In the genomic region with DNA sequence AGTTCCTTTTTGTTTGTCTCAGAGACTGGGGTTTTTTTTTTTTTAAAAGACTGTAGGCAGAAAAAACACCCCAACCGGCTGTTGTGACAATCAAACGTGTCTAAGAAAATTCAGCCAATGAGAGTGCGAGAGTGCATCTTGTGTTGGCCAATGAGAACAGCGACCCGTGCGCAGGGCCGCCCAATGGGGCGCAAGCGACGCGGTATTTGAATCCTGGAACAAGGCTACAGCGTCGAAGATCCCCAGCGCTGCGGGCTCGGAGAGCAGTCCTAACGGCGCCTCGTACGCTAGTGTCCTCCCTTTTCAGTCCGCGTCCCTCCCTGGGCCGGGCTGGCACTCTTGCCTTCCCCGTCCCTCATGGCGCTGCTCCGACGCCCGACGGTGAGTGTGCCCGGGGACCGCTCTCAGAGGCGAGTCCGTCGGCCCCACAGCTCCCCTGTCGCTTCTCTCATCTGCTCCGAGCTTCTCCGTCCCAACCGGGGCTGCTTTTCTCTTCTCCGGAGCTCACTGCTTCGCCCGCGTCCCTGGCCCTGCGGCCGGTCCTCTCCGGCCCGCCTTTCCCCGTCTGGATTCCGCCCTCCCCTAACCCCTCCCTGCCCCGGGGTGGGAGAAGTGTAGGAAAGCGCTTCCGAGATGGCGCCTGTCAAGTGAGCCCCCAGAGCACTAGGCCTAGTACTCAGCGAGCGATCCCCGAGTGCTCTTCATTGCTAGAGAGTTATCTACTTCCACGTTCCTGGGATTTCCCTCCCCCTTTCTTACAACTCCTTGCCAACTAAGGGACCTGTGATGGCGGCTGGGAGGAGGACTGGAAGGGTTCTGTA, we compare ENCODE assay signal across 8 cellular contexts. TPM values are rescaled to one million over a fixed set of nuclear protein-coding genes. Genes with fewer than 3 reads are reported as not detected.
A peak's percentile ranks its signal among the peaks of the same experiment; 100 is the strongest.
DNase-seq lines count a peak whose midpoint lies in the region; ATAC-seq and TF ChIP-seq lines count a peak whose summit lies in the region.

CCNB2 (plus strand) TSS at position 235 of the 821 bp plus-strand sequence; CDS start at position 358, 123 bp downstream.

- TF ChIP-seq POLR2A in GM10847 (IDR thresholded peaks at IDR 0.05; ENCODE audit: extremely low read depth, insufficient read length) = peak; percentile 78

- ATAC-seq in HG02642 (IDR thresholded peaks at IDR 0.05; ENCODE audit: poor library complexity, unreplicated experiment) = peak; percentile 99

- H3K36me3 ChIP-seq in osteoblast (ENCODE audit: insufficient read depth, low read length) (peaks cover 10% of the 10 kb centered on the region), thymus (ENCODE audit: control insufficient read depth, insufficient read depth) (peaks cover 7% of the 10 kb centered on the region)

- no peak for TF ChIP-seq CTCF in osteoblast (IDR thresholded peaks at IDR 0.05; ENCODE audit: extremely low read depth, low read depth, low read length)

- peaks cover 10% of the 10 kb centered on the region for H3K4me1 ChIP-seq in osteoblast (ENCODE audit: insufficient read depth, low read length)
- peaks cover 4% of the 10 kb centered on the region for H3K4me1 ChIP-seq in thymus (ENCODE audit: control insufficient read depth, insufficient read depth, low read length)

- H4K20me1 ChIP-seq in osteoblast (ENCODE audit: insufficient read depth, low read length) = no peaks in the 10 kb centered on the region

- peak within 1 kb of the TSS; percentile 93 for H3K4me2 ChIP-seq in osteoblast (ENCODE audit: insufficient read depth, low read length)

- H3K4me3 ChIP-seq in osteoblast (ENCODE audit: insufficient read depth, low read length) = peak within 1 kb of the TSS; percentile 86
- peak within 1 kb of the TSS; percentile 53 for H3K4me3 ChIP-seq in thymus (ENCODE audit: low read length)

- H3K27ac Mint-ChIP-seq in activated naive CD4-positive, alpha-beta T cell treated with anti-CD3 and anti-CD28 coated beads, Interleukin-2, amount 50 U/mL, for 24 hours = peak within 1 kb of the TSS; percentile 91

- peaks cover 35% of the 10 kb centered on the region for H3K79me2 ChIP-seq in osteoblast (ENCODE audit: insufficient read depth, low read length)

- H3K4me1 Mint-ChIP-seq in activated naive CD4-positive, alpha-beta T cell treated with anti-CD3 and anti-CD28 coated beads, Interleukin-2, amount 50 U/mL, for 24 hours = peaks cover 9% of the 10 kb centered on the region

- H3K27ac ChIP-seq in osteoblast (ENCODE audit: low read depth, low read length) (peak within 1 kb of the TSS; percentile 56), thymus (ENCODE audit: low read depth) (peak within 1 kb of the TSS; percentile 98)

- peak within 1 kb of the TSS; percentile 78 for H2AFZ ChIP-seq in osteoblast (ENCODE audit: low read length)

- under 1% methylated on average over 57 of the region's 57 CpGs for WGBS in thymus

- H3K9me3 Mint-ChIP-seq in activated naive CD4-positive, alpha-beta T cell treated with anti-CD3 and anti-CD28 coated beads, Interleukin-2, amount 50 U/mL, for 24 hours = no peaks in the 10 kb centered on the region

- no peaks in the 10 kb centered on the region for H3K27me3 Mint-ChIP-seq in activated naive CD4-positive, alpha-beta T cell treated with anti-CD3 and anti-CD28 coated beads, Interleukin-2, amount 50 U/mL, for 24 hours

- H3K9me3 ChIP-seq in osteoblast (ENCODE audit: low read depth, low read length) (no peaks in the 10 kb centered on the region), thymus (ENCODE audit: control insufficient read depth) (no peaks in the 10 kb centered on the region)

- peak within 1 kb of the TSS; percentile 93 for H3K4me3 Mint-ChIP-seq in activated naive CD4-positive, alpha-beta T cell treated with anti-CD3 and anti-CD28 coated beads, Interleukin-2, amount 50 U/mL, for 24 hours

- H3K27me3 ChIP-seq in osteoblast (ENCODE audit: insufficient read depth, low read length) (no peaks in the 10 kb centered on the region), thymus (ENCODE audit: control insufficient read depth, insufficient read depth) (no peaks in the 10 kb centered on the region)

- H3K36me3 Mint-ChIP-seq in activated naive CD4-positive, alpha-beta T cell treated with anti-CD3 and anti-CD28 coated beads, Interleukin-2, amount 50 U/mL, for 24 hours = no peaks in the 10 kb centered on the region

- DNase-seq in NCI-H1105 (lab: John Stamatoyannopoulos, UW) = peak; percentile 97
- peak; percentile 84 for DNase-seq in SKM-1 (lab: John Stamatoyannopoulos, UW; ENCODE audit: unreplicated experiment)
- DNase-seq in glomerular visceral epithelial cell (ENCODE audit: extremely low spot score) = peak; percentile 93
- DNase-seq in osteoblast (ENCODE audit: insufficient read length, low spot score, missing footprints) = peak; percentile 97

RNA-seq across cellular contexts. Expression of gene CCNB2, which starts in this region (rescaled TPM):
- total RNA-seq in osteoblast = 6.5 and 8.0 TPM in 2 replicates
- 19.5 TPM for polyA plus RNA-seq in thymus

Comparison
In these comparisons a context has a peak if more than half of its experiments do, and no peak if none do; other contexts are left out.
1. Peak in every context shown above with its lines: DNase-seq, ATAC-seq, H3K4me3 ChIP-seq and H3K27ac ChIP-seq.